Comparison of ENCODE assay signal across 2 cellular contexts in the genomic region with DNA sequence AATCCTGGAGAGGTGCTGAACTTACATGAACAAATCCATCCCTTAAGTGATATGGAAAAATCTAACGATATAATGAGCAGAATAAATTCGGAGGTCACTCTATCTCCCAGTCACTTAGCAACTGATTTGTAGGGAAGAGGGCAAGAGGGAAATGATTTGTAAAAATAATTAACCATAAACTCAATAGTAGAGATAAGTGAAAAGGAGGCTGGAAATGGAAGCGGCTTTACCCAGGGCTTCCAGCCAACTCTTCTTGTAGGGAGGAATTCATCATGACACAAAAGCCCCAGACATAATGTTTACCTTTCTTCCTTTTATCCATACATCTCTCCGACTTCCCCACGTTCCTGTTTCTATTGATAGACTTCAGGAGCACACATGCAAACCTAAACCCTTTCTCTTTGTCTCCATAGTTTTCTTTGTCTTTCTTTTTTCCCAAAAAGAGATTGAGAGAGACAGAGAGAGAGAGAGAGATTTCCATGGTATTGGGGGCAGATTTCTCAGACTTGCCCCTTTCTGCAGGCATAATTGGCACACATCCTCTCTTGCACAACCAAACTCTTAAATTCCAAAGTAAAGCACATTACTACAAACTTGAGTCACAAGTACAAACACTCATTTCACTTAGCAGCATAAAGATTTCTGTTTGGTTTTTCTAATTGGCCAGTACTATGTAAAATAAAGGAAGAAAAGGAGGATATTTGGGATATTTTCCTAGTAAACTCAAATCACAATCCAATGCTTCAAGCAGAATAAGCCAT.
TF ChIP-seq lines count a peak whose summit lies in the region.

No MANE protein-coding gene starts in this region.

TF ChIP-seq in SK-N-SH treated with all-trans-retinoic acid at 6 μM for 48 hours, 23 proteins besides CTCF, POLR2A, EP300 and RAD21 (continued from another document):
- TF ChIP-seq CREB5 (CRISPR knock-in tag; IDR thresholded peaks at IDR 0.05; ENCODE audit: low read depth) (peak; percentile 30; the same call in 1 of the 2 replicates), TCF4 (CRISPR knock-in tag; IDR thresholded peaks at IDR 0.05; ENCODE audit: borderline replicate concordance) (0 out of 2 replicates have a peak, but pooled peaks have one; percentile 31), CSDC2 (CRISPR knock-in tag; IDR thresholded peaks at IDR 0.05) (no peak), ZFP3 (CRISPR knock-in tag; IDR thresholded peaks at IDR 0.05) (0 out of 2 replicates have a peak, but pooled peaks have one; percentile 29), PPARA (CRISPR knock-in tag; IDR thresholded peaks at IDR 0.05; ENCODE audit: borderline replicate concordance) (no peak), RARB (CRISPR knock-in tag; IDR thresholded peaks at IDR 0.05) (no peak), ZC3H10 (CRISPR knock-in tag; IDR thresholded peaks at IDR 0.05) (no peak), TOX (CRISPR knock-in tag; IDR thresholded peaks at IDR 0.05; ENCODE audit: borderline replicate concordance) (no peak), ZNF8 (CRISPR knock-in tag; IDR thresholded peaks at IDR 0.05) (no peak), GLIS3 (CRISPR knock-in tag; IDR thresholded peaks at IDR 0.05) (peak; percentile 68), ZNF70 (CRISPR knock-in tag; IDR thresholded peaks at IDR 0.05) (peak; percentile 84), ISL1 (CRISPR knock-in tag; IDR thresholded peaks at IDR 0.05) (peak; percentile 89), SNAI2 (CRISPR knock-in tag; IDR thresholded peaks at IDR 0.05) (no peak), OSR1 (CRISPR knock-in tag; IDR thresholded peaks at IDR 0.05) (no peak), ZNF565 (CRISPR knock-in tag; conservative IDR thresholded peaks at IDR 0.05; ENCODE audit: low read depth) (no peak), ARNTL (CRISPR knock-in tag; IDR thresholded peaks at IDR 0.05; ENCODE audit: borderline replicate concordance, low read depth) (no peak), CSRNP3 (CRISPR knock-in tag; IDR thresholded peaks at IDR 0.05) (peak; percentile 63; the same call in 1 of the 2 replicates), ESRRG (CRISPR knock-in tag; IDR thresholded peaks at IDR 0.05) (no peak), ZFP30 (CRISPR knock-in tag; IDR thresholded peaks at IDR 0.05) (no peak)
- TF ChIP-seq, protein P1, sequence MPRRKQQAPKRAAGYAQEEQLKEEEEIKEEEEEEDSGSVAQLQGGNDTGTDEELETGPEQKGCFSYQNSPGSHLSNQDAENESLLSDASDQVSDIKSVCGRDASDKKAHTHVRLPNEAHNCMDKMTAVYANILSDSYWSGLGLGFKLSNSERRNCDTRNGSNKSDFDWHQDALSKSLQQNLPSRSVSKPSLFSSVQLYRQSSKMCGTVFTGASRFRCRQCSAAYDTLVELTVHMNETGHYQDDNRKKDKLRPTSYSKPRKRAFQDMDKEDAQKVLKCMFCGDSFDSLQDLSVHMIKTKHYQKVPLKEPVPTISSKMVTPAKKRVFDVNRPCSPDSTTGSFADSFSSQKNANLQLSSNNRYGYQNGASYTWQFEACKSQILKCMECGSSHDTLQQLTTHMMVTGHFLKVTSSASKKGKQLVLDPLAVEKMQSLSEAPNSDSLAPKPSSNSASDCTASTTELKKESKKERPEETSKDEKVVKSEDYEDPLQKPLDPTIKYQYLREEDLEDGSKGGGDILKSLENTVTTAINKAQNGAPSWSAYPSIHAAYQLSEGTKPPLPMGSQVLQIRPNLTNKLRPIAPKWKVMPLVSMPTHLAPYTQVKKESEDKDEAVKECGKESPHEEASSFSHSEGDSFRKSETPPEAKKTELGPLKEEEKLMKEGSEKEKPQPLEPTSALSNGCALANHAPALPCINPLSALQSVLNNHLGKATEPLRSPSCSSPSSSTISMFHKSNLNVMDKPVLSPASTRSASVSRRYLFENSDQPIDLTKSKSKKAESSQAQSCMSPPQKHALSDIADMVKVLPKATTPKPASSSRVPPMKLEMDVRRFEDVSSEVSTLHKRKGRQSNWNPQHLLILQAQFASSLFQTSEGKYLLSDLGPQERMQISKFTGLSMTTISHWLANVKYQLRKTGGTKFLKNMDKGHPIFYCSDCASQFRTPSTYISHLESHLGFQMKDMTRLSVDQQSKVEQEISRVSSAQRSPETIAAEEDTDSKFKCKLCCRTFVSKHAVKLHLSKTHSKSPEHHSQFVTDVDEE (CRISPR knock-in tag; IDR thresholded peaks at IDR 0.05): no peak

TF ChIP-seq in GM23338, 12 proteins besides CTCF, POLR2A, EP300 and RAD21 (continued from another document):
- TF ChIP-seq, protein P2, sequence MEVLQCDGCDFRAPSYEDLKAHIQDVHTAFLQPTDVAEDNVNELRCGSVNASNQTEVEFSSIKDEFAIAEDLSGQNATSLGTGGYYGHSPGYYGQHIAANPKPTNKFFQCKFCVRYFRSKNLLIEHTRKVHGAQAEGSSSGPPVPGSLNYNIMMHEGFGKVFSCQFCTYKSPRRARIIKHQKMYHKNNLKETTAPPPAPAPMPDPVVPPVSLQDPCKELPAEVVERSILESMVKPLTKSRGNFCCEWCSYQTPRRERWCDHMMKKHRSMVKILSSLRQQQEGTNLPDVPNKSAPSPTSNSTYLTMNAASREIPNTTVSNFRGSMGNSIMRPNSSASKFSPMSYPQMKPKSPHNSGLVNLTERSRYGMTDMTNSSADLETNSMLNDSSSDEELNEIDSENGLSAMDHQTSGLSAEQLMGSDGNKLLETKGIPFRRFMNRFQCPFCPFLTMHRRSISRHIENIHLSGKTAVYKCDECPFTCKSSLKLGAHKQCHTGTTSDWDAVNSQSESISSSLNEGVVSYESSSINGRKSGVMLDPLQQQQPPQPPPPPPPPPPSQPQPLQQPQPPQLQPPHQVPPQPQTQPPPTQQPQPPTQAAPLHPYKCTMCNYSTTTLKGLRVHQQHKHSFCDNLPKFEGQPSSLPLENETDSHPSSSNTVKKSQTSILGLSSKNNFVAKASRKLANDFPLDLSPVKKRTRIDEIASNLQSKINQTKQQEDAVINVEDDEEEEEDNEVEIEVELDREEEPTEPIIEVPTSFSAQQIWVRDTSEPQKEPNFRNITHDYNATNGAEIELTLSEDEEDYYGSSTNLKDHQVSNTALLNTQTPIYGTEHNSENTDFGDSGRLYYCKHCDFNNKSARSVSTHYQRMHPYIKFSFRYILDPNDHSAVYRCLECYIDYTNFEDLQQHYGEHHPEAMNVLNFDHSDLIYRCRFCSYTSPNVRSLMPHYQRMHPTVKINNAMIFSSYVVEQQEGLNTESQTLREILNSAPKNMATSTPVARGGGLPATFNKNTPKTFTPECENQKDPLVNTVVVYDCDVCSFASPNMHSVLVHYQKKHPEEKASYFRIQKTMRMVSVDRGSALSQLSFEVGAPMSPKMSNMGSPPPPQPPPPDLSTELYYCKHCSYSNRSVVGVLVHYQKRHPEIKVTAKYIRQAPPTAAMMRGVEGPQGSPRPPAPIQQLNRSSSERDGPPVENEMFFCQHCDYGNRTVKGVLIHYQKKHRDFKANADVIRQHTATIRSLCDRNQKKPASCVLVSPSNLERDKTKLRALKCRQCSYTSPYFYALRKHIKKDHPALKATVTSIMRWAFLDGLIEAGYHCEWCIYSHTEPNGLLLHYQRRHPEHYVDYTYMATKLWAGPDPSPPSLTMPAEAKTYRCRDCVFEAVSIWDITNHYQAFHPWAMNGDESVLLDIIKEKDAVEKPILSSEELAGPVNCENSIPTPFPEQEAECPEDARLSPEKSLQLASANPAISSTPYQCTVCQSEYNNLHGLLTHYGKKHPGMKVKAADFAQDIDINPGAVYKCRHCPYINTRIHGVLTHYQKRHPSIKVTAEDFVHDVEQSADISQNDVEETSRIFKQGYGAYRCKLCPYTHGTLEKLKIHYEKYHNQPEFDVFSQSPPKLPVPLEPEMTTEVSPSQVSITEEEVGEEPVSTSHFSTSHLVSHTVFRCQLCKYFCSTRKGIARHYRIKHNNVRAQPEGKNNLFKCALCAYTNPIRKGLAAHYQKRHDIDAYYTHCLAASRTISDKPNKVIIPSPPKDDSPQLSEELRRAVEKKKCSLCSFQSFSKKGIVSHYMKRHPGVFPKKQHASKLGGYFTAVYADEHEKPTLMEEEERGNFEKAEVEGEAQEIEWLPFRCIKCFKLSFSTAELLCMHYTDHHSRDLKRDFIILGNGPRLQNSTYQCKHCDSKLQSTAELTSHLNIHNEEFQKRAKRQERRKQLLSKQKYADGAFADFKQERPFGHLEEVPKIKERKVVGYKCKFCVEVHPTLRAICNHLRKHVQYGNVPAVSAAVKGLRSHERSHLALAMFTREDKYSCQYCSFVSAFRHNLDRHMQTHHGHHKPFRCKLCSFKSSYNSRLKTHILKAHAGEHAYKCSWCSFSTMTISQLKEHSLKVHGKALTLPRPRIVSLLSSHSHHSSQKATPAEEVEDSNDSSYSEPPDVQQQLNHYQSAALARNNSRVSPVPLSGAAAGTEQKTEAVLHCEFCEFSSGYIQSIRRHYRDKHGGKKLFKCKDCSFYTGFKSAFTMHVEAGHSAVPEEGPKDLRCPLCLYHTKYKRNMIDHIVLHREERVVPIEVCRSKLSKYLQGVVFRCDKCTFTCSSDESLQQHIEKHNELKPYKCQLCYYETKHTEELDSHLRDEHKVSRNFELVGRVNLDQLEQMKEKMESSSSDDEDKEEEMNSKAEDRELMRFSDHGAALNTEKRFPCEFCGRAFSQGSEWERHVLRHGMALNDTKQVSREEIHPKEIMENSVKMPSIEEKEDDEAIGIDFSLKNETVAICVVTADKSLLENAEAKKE (CRISPR knock-in tag; IDR thresholded peaks at IDR 0.05): no peak
- no peak for TF ChIP-seq CREB1 (CRISPR knock-in tag; IDR thresholded peaks at IDR 0.05; ENCODE audit: low read depth)
- no peak for TF ChIP-seq STAT1 (IDR thresholded peaks at IDR 0.05; ENCODE audit: unreplicated experiment)
- TF ChIP-seq, protein P3, sequence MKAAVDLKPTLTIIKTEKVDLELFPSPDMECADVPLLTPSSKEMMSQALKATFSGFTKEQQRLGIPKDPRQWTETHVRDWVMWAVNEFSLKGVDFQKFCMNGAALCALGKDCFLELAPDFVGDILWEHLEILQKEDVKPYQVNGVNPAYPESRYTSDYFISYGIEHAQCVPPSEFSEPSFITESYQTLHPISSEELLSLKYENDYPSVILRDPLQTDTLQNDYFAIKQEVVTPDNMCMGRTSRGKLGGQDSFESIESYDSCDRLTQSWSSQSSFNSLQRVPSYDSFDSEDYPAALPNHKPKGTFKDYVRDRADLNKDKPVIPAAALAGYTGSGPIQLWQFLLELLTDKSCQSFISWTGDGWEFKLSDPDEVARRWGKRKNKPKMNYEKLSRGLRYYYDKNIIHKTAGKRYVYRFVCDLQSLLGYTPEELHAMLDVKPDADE (IDR thresholded peaks at IDR 0.05): no peak
